In the genomic region with DNA sequence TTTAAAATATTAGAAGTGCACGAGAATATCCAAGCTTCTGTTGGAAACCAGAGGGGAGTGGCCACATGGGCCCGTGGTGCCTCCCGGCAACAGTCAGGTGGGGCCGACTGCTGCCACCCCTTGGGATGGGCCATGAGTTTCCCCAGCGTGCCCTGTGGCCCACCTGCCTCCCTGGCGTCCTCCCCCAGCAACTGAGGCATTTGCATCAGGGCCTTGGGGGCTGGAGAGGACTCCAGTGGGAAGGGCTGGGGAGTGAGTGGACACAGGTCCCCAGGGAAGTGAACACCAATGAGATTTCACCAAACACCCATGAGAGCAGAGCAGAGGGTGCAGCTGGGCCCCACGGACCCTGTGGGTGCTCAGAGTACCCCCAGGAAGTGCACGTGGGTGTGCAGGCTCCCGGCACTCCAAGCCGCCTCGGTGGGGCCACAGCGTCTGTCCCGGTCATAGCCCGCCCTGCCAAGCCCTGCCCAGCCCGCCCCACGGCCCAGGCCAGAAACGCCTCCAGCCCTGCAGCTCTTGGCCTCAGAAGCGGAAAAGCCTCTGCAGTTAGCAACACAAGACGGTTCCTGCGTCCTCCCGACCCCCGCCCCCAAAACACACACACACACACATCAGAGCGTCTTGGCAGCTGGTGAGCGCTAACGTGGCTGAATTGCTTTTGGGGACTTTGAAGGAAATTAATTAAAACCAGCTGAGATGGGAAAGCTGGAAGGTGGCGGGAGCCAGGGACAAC, we compare ENCODE assay signal across 16 cellular contexts. TPM values are rescaled to one million over a fixed set of nuclear protein-coding genes. Genes with fewer than 3 reads are reported as not detected.
A peak's percentile ranks its signal among the peaks of the same experiment; 100 is the strongest.
DNase-seq lines count a peak whose midpoint lies in the region; ATAC-seq, FAIRE-seq and TF ChIP-seq lines count a peak whose summit lies in the region.
"Had no signal": no experiment of that assay in that cellular context is flagged by ENCODE, and none has a peak within 500 bp of the region (broad histone marks: within the 10 kb centered on the region; RNA-seq: fewer than 3 reads in every experiment).

No MANE protein-coding gene starts in this region.

- FAIRE-seq in frontal cortex (lab: Jason Lieb, UNC) = no peak
- FAIRE-seq: kidney had no signal

- no TSS peak for BruUV-seq in IMR-90 (replicated peaks; lab: Mats Ljungman, UMichigan)

- peak overlapping the region; percentile 40; the same call in 1 of the 2 replicates for H3K4ac ChIP-seq in IMR-90 (ENCODE audit: low read depth, low read length)

- no peak overlapping the region; a peak in 1 of 4 replicates for H4K8ac ChIP-seq in IMR-90 (ENCODE audit: low read depth in 2 of 2, low read length in 2 of 2)

- H3K9me1 ChIP-seq in IMR-90 (ENCODE audit: insufficient read depth, low read length) = peaks cover 36% of the 10 kb centered on the region

- H4K91ac ChIP-seq in IMR-90 (ENCODE audit: insufficient read depth, low read depth, low read length) = no peak overlapping the region

- no peak overlapping the region for H2BK120ac ChIP-seq in IMR-90 (ENCODE audit: low read depth, low read length)

- H3K14ac ChIP-seq in IMR-90 (replicated peaks; ENCODE audit: low read depth, low read length) = no peak overlapping the region

- no peak overlapping the region for H3K23ac ChIP-seq in IMR-90 (ENCODE audit: low read depth, low read length)

- H3K4me1 ChIP-seq in IMR-90 (ENCODE audit: control insufficient read depth, insufficient read depth, low read length) = peaks cover 22% of the 10 kb centered on the region; the same call in 1 of the 2 replicates
- H3K4me1 ChIP-seq in mucosa of descending colon (ENCODE audit: low read depth) = no peaks in the 10 kb centered on the region
- H3K4me1 ChIP-seq: body of pancreas, testis had no signal

- no peak overlapping the region for H3K9ac ChIP-seq in IMR-90 (ENCODE audit: low read depth, low read length)

- no peak overlapping the region for H2BK20ac ChIP-seq in IMR-90 (ENCODE audit: low read depth, low read length)

- no peak overlapping the region for H4K5ac ChIP-seq in IMR-90 (ENCODE audit: low read depth, low read length)

- in situ Hi-C loops in IMR-90 (cut with MboI; ENCODE audit: low sequenced_read_pairs) = no loop called here

- TF ChIP-seq POLR2A in IMR-90 (IDR thresholded peaks at IDR 0.05; ENCODE audit: low read depth, low read length) = no peak

- no peak overlapping the region for H3K18ac ChIP-seq in IMR-90 (ENCODE audit: low read depth, low read length)

- H3K9me3 ChIP-seq in AG04450 (ENCODE audit: control insufficient read depth, insufficient read depth, low read length) = no peaks in the 10 kb centered on the region; the same call in 1 of the 2 replicates
- H3K9me3 ChIP-seq in IMR-90 (ENCODE audit: control insufficient read depth, insufficient read depth, low read length) = no peaks in the 10 kb centered on the region
- H3K9me3 ChIP-seq in mucosa of descending colon = no peaks in the 10 kb centered on the region
- H3K9me3 ChIP-seq: body of pancreas, testis had no signal

- POLR2A ChIA-PET in AG04450 (lab: Yijun Ruan, JAX) = interaction anchor here (1.0 kb wide), 1 partner anchor 223 kb away, joined by 3 read pairs; no protein-coding TSS in a partner anchor
- POLR2A ChIA-PET in IMR-90 (lab: Charles Lee; ENCODE audit: unreplicated experiment) = no interaction called here

- no peak for DNase-seq in AG04450 (ENCODE audit: low read depth, low spot score)
- peak; percentile 46 for DNase-seq in IMR-90
- DNase-seq in fibroblast of pulmonary artery (ENCODE audit: low read depth) = peak; percentile 38
- DNase-seq in mucosa of descending colon = no peak
- no peak for DNase-seq in GM19240 (ENCODE audit: insufficient read length, low spot score)
- no peak for DNase-seq in stimulated activated CD4-positive, alpha-beta T cell treated with anti-CD3 and anti-CD28 coated beads, Interleukin-12 subunit alpha, Interleukin-12 subunit beta, amount 100 ng/mL, for 4 hours
- no peak for DNase-seq in frontal cortex (ENCODE audit: low spot score in 2 of 2)
- no peak for DNase-seq in NCI-H128 (lab: John Stamatoyannopoulos, UW; ENCODE audit: unreplicated experiment)
- DNase-seq: ACHN; body of pancreas; effector CD4-positive, alpha-beta T cell; kidney; NCI-H1694; NCI-H524; PC-3; testis had no signal

- H3K56ac ChIP-seq in IMR-90 (ENCODE audit: extremely low read depth, insufficient read depth, low read length) = no peak overlapping the region

- TF ChIP-seq CTCF in AG04450 (IDR thresholded peaks at IDR 0.05; ENCODE audit: low read depth, low read length) = no peak
- no peak for TF ChIP-seq CTCF in IMR-90 (conservative IDR thresholded peaks at IDR 0.05; ENCODE audit: low read depth, low read length)
- no peak for TF ChIP-seq CTCF in fibroblast of pulmonary artery (IDR thresholded peaks at IDR 0.05; ENCODE audit: low read length, missing control alignments)
- TF ChIP-seq CTCF in mucosa of descending colon (IDR thresholded peaks at IDR 0.05) = no peak

- dilution Hi-C loops in IMR-90 (cut with HindIII; ENCODE audit: low sequenced_read_pairs, unreplicated experiment) = no loop called here

- 0 out of 2 replicates have a peak overlapping the region, but pooled peaks have one; percentile 64 for H2AK5ac ChIP-seq in IMR-90 (ENCODE audit: low read depth, low read length)

- peak overlapping the region; percentile 19 for H2AK9ac ChIP-seq in IMR-90 (replicated peaks; ENCODE audit: low read depth, low read length, poor library complexity)

- no peak overlapping the region for H2AFZ ChIP-seq in IMR-90 (replicated peaks; ENCODE audit: low read length, poor library complexity)

- peaks cover 100% of the 10 kb centered on the region for H4K20me1 ChIP-seq in IMR-90 (ENCODE audit: insufficient read depth, low read length)

- H3K79me1 ChIP-seq in IMR-90 (ENCODE audit: low read depth in 1 of 2, low read length in 2 of 2) = peaks cover 29 to 91% of the 10 kb centered on the region in 2 experiments

- no peak overlapping the region for H2BK5ac ChIP-seq in IMR-90 (ENCODE audit: low read depth, low read length, poor library complexity, severe bottlenecking)

- no peak overlapping the region for H3K4me2 ChIP-seq in IMR-90 (ENCODE audit: low read depth, low read length)

- H3K36me3 ChIP-seq in IMR-90 (ENCODE audit: control insufficient read depth, insufficient read depth, low read length) (peaks cover 49% of the 10 kb centered on the region), mucosa of descending colon (ENCODE audit: low read depth) (no peaks in the 10 kb centered on the region)

- ATAC-seq in IMR-90 (ENCODE audit: low read depth) (peak; percentile 48; the same call in 1 of the 2 replicates), mucosa of descending colon (peak; percentile 48)
- ATAC-seq: PC-3 had no signal

- CTCF ChIA-PET in AG04450 (lab: Charles Lee) = no interaction called here
- CTCF ChIA-PET in IMR-90 (lab: Yijun Ruan, JAX) = no interaction called here

- H3K27me3 ChIP-seq in AG04450 (ENCODE audit: control insufficient read depth, insufficient read depth, low read length) = no peaks in the 10 kb centered on the region
- no peaks in the 10 kb centered on the region for H3K27me3 ChIP-seq in IMR-90 (ENCODE audit: control insufficient read depth, insufficient read depth, low read length)
- H3K27me3 ChIP-seq: body of pancreas, testis had no signal

- intact Hi-C loops in IMR-90 (cut with micrococcal nuclease) = no loop called here
- intact Hi-C loops in mucosa of descending colon (cut with DNase I, micrococcal nuclease) = no loop called here

- no peak overlapping the region for H2BK15ac ChIP-seq in IMR-90 (ENCODE audit: low read depth, low read length)

- H3K4me3 ChIP-seq in AG04450 (ENCODE audit: low read depth, low read length) (no peak overlapping the region), IMR-90 (ENCODE audit: insufficient read depth, low read depth, low read length) (no peak overlapping the region), fibroblast of pulmonary artery (replicated peaks; ENCODE audit: low read depth, low read length) (no peak overlapping the region), mucosa of descending colon (no peak overlapping the region)
- H3K4me3 ChIP-seq: body of pancreas, testis had no signal

- H3K27ac ChIP-seq in AG04450 (ENCODE audit: low read depth, low read length) (peak overlapping the region; percentile 11), IMR-90 (ENCODE audit: insufficient read depth, low read length) (peak overlapping the region; percentile 42; the same call in 1 of the 2 replicates)
- H3K27ac ChIP-seq: body of pancreas, testis had no signal

- no peak for TF ChIP-seq RAD21 in IMR-90 (IDR thresholded peaks at IDR 0.05; ENCODE audit: low read length)

- WGBS in IMR-90 (ENCODE audit: extremely low coverage in 2 of 2, insufficient read length in 1 of 2), 2 experiments = 27% methylated on average over 6 of the region's 26 CpGs; no CpG with 5 or more reads in 1 of the 2 experiments

TF ChIP-seq in IMR-90, 13 proteins besides CTCF, POLR2A, EP300 and RAD21:
- TF ChIP-seq CEBPB (IDR thresholded peaks at IDR 0.05; ENCODE audit: low read depth, low read length) (no peak), MAFK (IDR thresholded peaks at IDR 0.05; ENCODE audit: low read depth, low read length) (no peak), SMC3 (IDR thresholded peaks at IDR 0.05; ENCODE audit: low read depth, low read length) (no peak)

RNA-seq across cellular contexts. Expression of gene ZNF469, which starts 22.7 kb away (rescaled TPM):
- polyA plus RNA-seq in AG04450 (2011; rRNA removed) (2.2 and 3.7 TPM in 2 replicates), IMR-90 (2012; rRNA removed) (13.3 and 16.4 TPM in 2 replicates)
- polyA minus RNA-seq in AG04450 (2011; rRNA and poly(A)+ RNA removed) = 3.3 and 3.4 TPM in 2 replicates
- total RNA-seq in IMR-90 (2012; rRNA removed) (1.1 and 1.4 TPM in 2 replicates), mucosa of descending colon (1 to 10 TPM in 1 of 3 donors, under 1 TPM in 2; 0.35 to 1.4 (median 0.51) TPM), frontal cortex (0.41 TPM)
- 5.1 and 8.8 TPM in 2 replicates for polyA plus RNA-seq in IMR-90 (2012; cell fraction: cytosol; rRNA removed)
- 32.3 and 70.4 TPM in 2 replicates for polyA plus RNA-seq in IMR-90 (2012; cell fraction: nucleus; rRNA removed; ENCODE audit: low replicate concordance)

RNA-seq across cellular contexts. Expression of gene ZFPM1, which starts 47.6 kb away (rescaled TPM):
- polyA plus RNA-seq in AG04450 (2011; rRNA removed) = 0.20 TPM in 2 replicates
- polyA minus RNA-seq in AG04450 (2011; rRNA and poly(A)+ RNA removed) = 0.51 and 0.61 TPM in 2 replicates
- total RNA-seq in IMR-90 (2012; rRNA removed) = 0.28 and 0.36 TPM in 2 replicates
- 1.1 and 1.8 TPM in 2 replicates for polyA plus RNA-seq in IMR-90 (2012; rRNA removed)
- polyA plus RNA-seq in IMR-90 (2012; cell fraction: cytosol; rRNA removed) = 1.2 and 2.4 TPM in 2 replicates
- polyA plus RNA-seq in IMR-90 (2012; cell fraction: nucleus; rRNA removed; ENCODE audit: low replicate concordance) = 4.0 and 9.2 TPM in 2 replicates
- 10 to 100 TPM in 1 of 3 donors, 1 to 10 TPM in 2; 5.2 to 10.3 (median 7.2) TPM for total RNA-seq in mucosa of descending colon
- total RNA-seq in frontal cortex = 1.2 TPM

Comparison
In these comparisons a context has a peak if more than half of its experiments do, and no peak if none do; other contexts are left out.
1. DNase-seq: peak in IMR-90 (single experiment) and fibroblast of pulmonary artery (single experiment); none in AG04450 (single experiment), mucosa of descending colon (0 of 3), GM19240 (single experiment), stimulated activated CD4-positive, alpha-beta T cell treated with anti-CD3 and anti-CD28 coated beads, Interleukin-12 subunit alpha, Interleukin-12 subunit beta, amount 100 ng/mL, for 4 hours (single experiment), frontal cortex (0 of 2) and NCI-H128 (single experiment).